26 cellular contexts compared by ENCODE assay signal in genomic region chr6:39561536-39562266, GRCh38.
DNase-seq lines count a peak whose midpoint lies in the region; ATAC-seq, FAIRE-seq and TF ChIP-seq lines count a peak whose summit lies in the region.
"Had no signal": no experiment of that assay in that cellular context is flagged by ENCODE, and none has a peak within 500 bp of the region (broad histone marks: within the 10 kb centered on the region; RNA-seq: fewer than 3 reads in every experiment).

No MANE protein-coding gene starts in this region.

- ATAC-seq in left ventricle myocardium superior = peak; percentile 48
- no peak for ATAC-seq in heart right ventricle
- ATAC-seq in lung (ENCODE audit: insufficient read depth, low FRiP score) = peak; percentile 27
- ATAC-seq: A549, T-cell had no signal

- H4K20me1 ChIP-seq in fibroblast of lung (ENCODE audit: control insufficient read depth, extremely low read depth, insufficient read depth, low read length) = no peaks in the 10 kb centered on the region

- H3K4me1 ChIP-seq in heart right ventricle (no peaks in the 10 kb centered on the region), fibroblast of lung (ENCODE audit: control insufficient read depth, extremely low read depth, insufficient read depth, low read length) (no peaks in the 10 kb centered on the region), lung (ENCODE audit: control insufficient read depth in 2 of 2, insufficient read depth in 2 of 2, low read length in 2 of 2) (no peaks in the 10 kb centered on the region), uterus (no peaks in the 10 kb centered on the region)
- H3K4me1 ChIP-seq: A549, Peyer's patch, psoas muscle, SJSA1, stomach, tibial nerve had no signal

- intact Hi-C loops in left ventricle myocardium superior (cut with micrococcal nuclease) = no loop called here
- intact Hi-C loops in heart right ventricle (cut with DNase I) = no loop called here
- intact Hi-C loops in uterus (cut with DNase I; ENCODE audit: low total_unique reads) = no loop called here
- intact Hi-C loops in dorsolateral prefrontal cortex (cut with DNase I) = no loop called here

- H3K36me3 ChIP-seq in heart right ventricle (no peaks in the 10 kb centered on the region), fibroblast of lung (ENCODE audit: control insufficient read depth, insufficient read depth, low read length) (no peaks in the 10 kb centered on the region), lung (ENCODE audit: control insufficient read depth in 2 of 2, insufficient read depth in 2 of 2, low read length in 2 of 2) (no peaks in the 10 kb centered on the region), uterus (no peaks in the 10 kb centered on the region)
- H3K36me3 ChIP-seq: Peyer's patch, SJSA1, stomach, tibial nerve had no signal

- DNase-seq in left ventricle myocardium superior (no peak), heart right ventricle (no peak), fibroblast of lung (ENCODE audit: low read depth in 2 of 2) (peak; percentile 52 to 75), lung (ENCODE audit: low spot score) (peak; percentile 52), uterus (peak; percentile 16 to 21), NCI-H510A treated with DMSO at 0.1 percent for 48 hours (lab: John Stamatoyannopoulos, UW) (no peak), dorsolateral prefrontal cortex (no peak), D721Med (ENCODE audit: insufficient read length, low spot score) (no peak)
- DNase-seq: activated CD4-positive, CD25-positive, alpha-beta regulatory T cell; activated naive CD4-positive, alpha-beta T cell treated with Interleukin-2 at 50 U/mL for 16 hours; CD4-positive, alpha-beta memory T cell; cortex of kidney; HCEC 1CT; islet precursor cell; NCI-H1092; NCI-H2029; Peyer's patch; psoas muscle; small intestine; stimulated activated CD4-positive, alpha-beta T cell treated with anti-CD3 and anti-CD28 coated beads, Interleukin-1b, Interleukin-23, amount 100 ng/mL, for 48 hours; stimulated activated CD8-positive, alpha-beta memory T cell treated with anti-CD3 and anti-CD28 coated beads, Interleukin-4, amount 100 ng/mL, for 48 hours; stomach; T-cell had no signal

- no peak for TF ChIP-seq POLR2A in uterus (IDR thresholded peaks at IDR 0.05)

- H3K9me3 ChIP-seq in heart right ventricle = no peaks in the 10 kb centered on the region
- H3K9me3 ChIP-seq in fibroblast of lung (ENCODE audit: control insufficient read depth, insufficient read depth, low read depth, low read length) = no peaks in the 10 kb centered on the region
- no peaks in the 10 kb centered on the region for H3K9me3 ChIP-seq in lung (ENCODE audit: control insufficient read depth in 2 of 2, insufficient read depth in 1 of 2, low read length in 1 of 2)
- H3K9me3 ChIP-seq in uterus = no peaks in the 10 kb centered on the region
- H3K9me3 ChIP-seq: A549, Peyer's patch, psoas muscle, SJSA1, stomach, tibial nerve had no signal

- H3K9ac ChIP-seq in fibroblast of lung (ENCODE audit: insufficient read depth, low read length) = no peak overlapping the region

- no peak overlapping the region for H3K4me2 ChIP-seq in fibroblast of lung (ENCODE audit: extremely low read depth, insufficient read depth, low read length)
- H3K4me2 ChIP-seq: A549 had no signal

- H3K4me3 ChIP-seq in heart right ventricle = no peak overlapping the region
- no peak overlapping the region for H3K4me3 ChIP-seq in fibroblast of lung (replicated peaks in 1 of 4; ENCODE audit: control extremely low read depth in 1 of 4, insufficient read depth in 1 of 4, low read depth in 3 of 4, low read length in 4 of 4)
- H3K4me3 ChIP-seq in lung = no peak overlapping the region
- no peak overlapping the region for H3K4me3 ChIP-seq in uterus
- H3K4me3 ChIP-seq in dorsolateral prefrontal cortex = no peak overlapping the region
- H3K4me3 ChIP-seq: A549, Peyer's patch, psoas muscle, SJSA1, stomach, tibial nerve had no signal

- TF ChIP-seq CTCF in heart right ventricle (IDR thresholded peaks at IDR 0.05) (no peak), fibroblast of lung (conservative IDR thresholded peaks at IDR 0.05 in 1 of 2, IDR thresholded peaks at IDR 0.05 in 1 of 2; ENCODE audit: low read depth in 1 of 2, low read length in 2 of 2) (no peak), lung (IDR thresholded peaks at IDR 0.05; ENCODE audit: control extremely low read depth, extremely low read depth) (no peak), uterus (IDR thresholded peaks at IDR 0.05) (no peak), dorsolateral prefrontal cortex (IDR thresholded peaks at IDR 0.05 in 54 of 56, conservative IDR thresholded peaks at IDR 0.05 in 2 of 56; ENCODE audit: low read depth in 1 of 56, partially characterized antibody in 56 of 56) (no peak), D721Med (IDR thresholded peaks at IDR 0.05; ENCODE audit: insufficient read depth, missing control alignments) (no peak)

- H3K27me3 ChIP-seq in heart right ventricle (no peaks in the 10 kb centered on the region), fibroblast of lung (ENCODE audit: control insufficient read depth, insufficient read depth, low read length) (no peaks in the 10 kb centered on the region), lung (ENCODE audit: control insufficient read depth, insufficient read depth) (no peaks in the 10 kb centered on the region), uterus (no peaks in the 10 kb centered on the region), dorsolateral prefrontal cortex (no peaks in the 10 kb centered on the region)
- H3K27me3 ChIP-seq: Peyer's patch, SJSA1, stomach, tibial nerve had no signal

- 75 to 88% methylated on average over 5 of the region's 5 CpGs for WGBS in heart right ventricle, 2 donors
- 54 to 70% methylated on average over 5 of the region's 5 CpGs for WGBS in lung, 2 donors

- no peak for FAIRE-seq in D721Med (lab: Jason Lieb, UNC)
- FAIRE-seq: A549, small intestine had no signal

- H3K79me2 ChIP-seq in fibroblast of lung (ENCODE audit: control insufficient read depth, insufficient read depth, low read length) = no peaks in the 10 kb centered on the region

- H3K27ac ChIP-seq in heart right ventricle = no peak overlapping the region
- no peak overlapping the region for H3K27ac ChIP-seq in fibroblast of lung (ENCODE audit: insufficient read depth, low read length)
- no peak overlapping the region for H3K27ac ChIP-seq in lung (ENCODE audit: low read depth in 1 of 2, low read length in 1 of 2)
- H3K27ac ChIP-seq in uterus = no peak overlapping the region
- H3K27ac ChIP-seq in dorsolateral prefrontal cortex = no peak overlapping the region
- H3K27ac ChIP-seq: A549, Peyer's patch, psoas muscle, SJSA1, tibial nerve had no signal

- no peak overlapping the region for H2AFZ ChIP-seq in fibroblast of lung (ENCODE audit: low read length)

Comparison
In these comparisons a context has a peak if more than half of its experiments do, and no peak if none do; other contexts are left out.
1. ATAC-seq: peak in left ventricle myocardium superior (single experiment) and lung (single experiment); none in heart right ventricle (0 of 8).
2. DNase-seq: peak in fibroblast of lung (2 of 2), lung (single experiment) and uterus (2 of 2); none in left ventricle myocardium superior (single experiment), heart right ventricle (0 of 2), NCI-H510A treated with DMSO at 0.1 percent for 48 hours (single experiment), dorsolateral prefrontal cortex (0 of 10) and D721Med (single experiment).